In genomic region chr6:84432616-84433015, GRCh38 we compare ENCODE assay signal across 18 cellular contexts.
DNase-seq lines count a peak whose midpoint lies in the region; ATAC-seq and TF ChIP-seq lines count a peak whose summit lies in the region.
"Had no signal": no experiment of that assay in that cellular context is flagged by ENCODE, and none has a peak within 500 bp of the region (broad histone marks: within the 10 kb centered on the region; RNA-seq: fewer than 3 reads in every experiment).

No MANE protein-coding gene starts in this region.

- H2BK120ac ChIP-seq in mesenchymal stem cell (ENCODE audit: low read depth, low read length): no peak overlapping the region

- H2BK5ac ChIP-seq in mesenchymal stem cell (ENCODE audit: low read depth, low read length, poor library complexity, severe bottlenecking): no peak overlapping the region

- no peak overlapping the region for H2BK12ac ChIP-seq in mesenchymal stem cell (ENCODE audit: low read length in 2 of 2)

- no peak overlapping the region for H2BK15ac ChIP-seq in mesenchymal stem cell (ENCODE audit: low read depth, poor library complexity, severe bottlenecking)

- H4K8ac ChIP-seq in mesenchymal stem cell (ENCODE audit: low read length): no peak overlapping the region

- H3K4me2 ChIP-seq in mesenchymal stem cell (ENCODE audit: low read length, poor library complexity, severe bottlenecking): no peak overlapping the region

- DNase-seq in AG09309 (ENCODE audit: low read depth): peak; percentile 49
- peak; percentile 35 for DNase-seq in WERI-Rb-1
- peak; percentile 69 for DNase-seq in fibroblast of gingiva (ENCODE audit: low read depth)
- peak; percentile 34 for DNase-seq in mesenchymal stem cell
- no peak for DNase-seq in NCI-H446 treated with DMSO at 0.1 percent for 48 hours (lab: John Stamatoyannopoulos, UW)
- DNase-seq in G401 (ENCODE audit: low spot score): no peak
- DNase-seq in caudate nucleus (lab: John Stamatoyannopoulos, UW): no peak
- DNase-seq: Caco-2, DMS153, Kasumi-1, NCI-H1105 treated with DMSO at 0.1 percent for 48 hours, NCI-H1694 treated with DMSO at 0.1 percent for 48 hours, NCI-H2107, NCI-H345, NCI-H69, SHP77 treated with DMSO at 0.1 percent for 48 hours had no signal

- no peak overlapping the region for H3K23ac ChIP-seq in mesenchymal stem cell (ENCODE audit: low read length in 2 of 2)

- H3K18ac ChIP-seq in mesenchymal stem cell (ENCODE audit: low read depth in 1 of 2, low read length in 2 of 2): no peak overlapping the region

- H3K27me3 ChIP-seq in WERI-Rb-1 (ENCODE audit: insufficient read depth, low read depth, severe bottlenecking): no peaks in the 10 kb centered on the region
- H3K27me3 ChIP-seq in mesenchymal stem cell (ENCODE audit: control insufficient read depth in 1 of 2, insufficient read depth in 1 of 2, low read length in 2 of 2): peaks cover 0 to 5% of the 10 kb centered on the region in 2 experiments

- TF ChIP-seq CTCF in AG09309 (IDR thresholded peaks at IDR 0.05; ENCODE audit: control insufficient read depth, insufficient read depth, low read depth, low read length, missing control alignments): no peak
- TF ChIP-seq CTCF in WERI-Rb-1 (IDR thresholded peaks at IDR 0.05; ENCODE audit: low read depth, low read length): no peak

- no peak overlapping the region for H3K9ac ChIP-seq in mesenchymal stem cell (ENCODE audit: low read length)

- H3K27ac ChIP-seq in WERI-Rb-1 (peak overlapping the region; percentile 51), mesenchymal stem cell (ENCODE audit: low read length, poor library complexity, severe bottlenecking) (no peak overlapping the region), caudate nucleus (ENCODE audit: low read depth, low read length) (no peak overlapping the region)

- H3K9me3 ChIP-seq in WERI-Rb-1 (ENCODE audit: severe bottlenecking) (no peaks in the 10 kb centered on the region), mesenchymal stem cell (ENCODE audit: control insufficient read depth, low read length) (no peaks in the 10 kb centered on the region)
- H3K9me3 ChIP-seq: Caco-2, HAP-1 had no signal

- H3K14ac ChIP-seq in mesenchymal stem cell (ENCODE audit: low read length in 2 of 2): no peak overlapping the region

- no peak overlapping the region for H2AFZ ChIP-seq in mesenchymal stem cell (ENCODE audit: low read depth, low read length)

- H4K91ac ChIP-seq in mesenchymal stem cell (ENCODE audit: low read length): no peak overlapping the region

- no peaks in the 10 kb centered on the region for H3K4me1 ChIP-seq in mesenchymal stem cell (ENCODE audit: control insufficient read depth, insufficient read depth, low read depth, low read length)
- H3K4me1 ChIP-seq: Caco-2, HAP-1 had no signal

- H3K79me1 ChIP-seq in mesenchymal stem cell (replicated peaks; ENCODE audit: low read length, poor library complexity, severe bottlenecking): no peaks in the 10 kb centered on the region

- H3K36me3 ChIP-seq in WERI-Rb-1 (no peaks in the 10 kb centered on the region), mesenchymal stem cell (ENCODE audit: control insufficient read depth in 1 of 2, insufficient read depth in 2 of 2, low read depth in 1 of 2, low read length in 2 of 2) (no peaks in the 10 kb centered on the region)
- H3K36me3 ChIP-seq: HAP-1 had no signal

- H2AK5ac ChIP-seq in mesenchymal stem cell (ENCODE audit: low read length, severe bottlenecking): no peak overlapping the region

- ATAC-seq in GM21825 (IDR thresholded peaks at IDR 0.05; ENCODE audit: unreplicated experiment): no peak

- H3K4ac ChIP-seq in mesenchymal stem cell (ENCODE audit: low read depth in 1 of 2, low read length in 2 of 2): no peak overlapping the region

- in situ Hi-C loops in G401 (cut with HindIII; ENCODE audit: low sequenced_read_pairs): no loop called here

- H3K4me3 ChIP-seq in AG09309 (ENCODE audit: control insufficient read depth, low read depth, low read length) (no peak overlapping the region), WERI-Rb-1 (ENCODE audit: low read depth, low read length) (no peak overlapping the region), mesenchymal stem cell (ENCODE audit: insufficient read depth in 1 of 2, low read depth in 1 of 2, low read length in 2 of 2) (no peak overlapping the region)
- H3K4me3 ChIP-seq: HAP-1 had no signal

Comparison
In these comparisons a context has a peak if more than half of its experiments do, and no peak if none do; other contexts are left out.
1. DNase-seq: peak in AG09309 (single experiment), WERI-Rb-1 (single experiment), fibroblast of gingiva (single experiment) and mesenchymal stem cell (single experiment); none in NCI-H446 treated with DMSO at 0.1 percent for 48 hours (single experiment), G401 (single experiment) and caudate nucleus (0 of 61).